ENCODE assay signal across 33 cellular contexts in genomic region chr1:4495809-4496208, GRCh38.
"Had no signal": no experiment of that assay in that cellular context is flagged by ENCODE, and none has a peak within 500 bp of the region (broad histone marks: within the 10 kb centered on the region; RNA-seq: fewer than 3 reads in every experiment).

No MANE protein-coding gene starts in this region.

- DNase-seq: activated B cell treated with CpG ODN at 0.5 μM for 24 hours; activated CD4-positive, alpha-beta memory T cell treated with anti-CD3 and anti-CD28 coated beads for 36 hours; activated CD4-positive, alpha-beta T cell treated with anti-CD3 and anti-CD28 coated beads for 4 hours; activated CD4-positive, alpha-beta T cell treated with anti-CD3 and anti-CD28 coated beads, Interleukin-2, amount 50 U/mL, for 1 hour; activated CD4-positive, CD25-positive, alpha-beta regulatory T cell treated with anti-CD3 and anti-CD28 coated beads, Interleukin-2, amount 50 U/mL, for 72 hours; activated CD8-positive, alpha-beta memory T cell treated with anti-CD3 and anti-CD28 coated beads, Interleukin-2, amount 50 U/mL, for 4 hours; activated naive CD4-positive, alpha-beta T cell; activated naive CD4-positive, alpha-beta T cell treated with anti-CD3 and anti-CD28 coated beads, Interleukin-2, amount 50 U/mL, for 16 hours; activated naive CD8-positive, alpha-beta T cell treated with anti-CD3 and anti-CD28 coated beads, Interleukin-2, amount 10 ng/mL, durations not matched to agents 7 days and 5 days; activated T-cell treated with anti-CD3 and anti-CD28 coated beads for 4 hours; activated T-cell treated with anti-CD3 and anti-CD28 coated beads, Interleukin-2, amount 50 U/mL, for 4 hours; amygdala; NCI-H1092 treated with DMSO at 0.1 percent for 48 hours; NCI-H1417; NCI-H146; NCI-H187; NCI-H2081; NCI-H226; NCI-H524 treated with DMSO at 0.1 percent for 48 hours; PC-3; Peyer's patch; SW 1271; T-helper 1 cell; T-helper 2 cell; T-helper 9 cell had no signal

- H3K4me1 Mint-ChIP-seq: activated B cell treated with CpG ODN at 0.5 μM for 24 hours; activated naive CD8-positive, alpha-beta T cell treated with anti-CD3 and anti-CD28 coated beads, Interleukin-2, amount 10 ng/mL, durations not matched to agents 7 days and 5 days; central memory CD8-positive, alpha-beta T cell had no signal

- H3K4me3 ChIP-seq: ascending aorta, cardiac muscle cell, Peyer's patch had no signal

- H3K27ac Mint-ChIP-seq: activated B cell treated with CpG ODN at 0.5 μM for 24 hours; activated CD4-positive, alpha-beta memory T cell treated with anti-CD3 and anti-CD28 coated beads for 36 hours; activated naive CD8-positive, alpha-beta T cell treated with anti-CD3 and anti-CD28 coated beads, Interleukin-2, amount 10 ng/mL, durations not matched to agents 7 days and 5 days; activated T-helper 1 cell treated with anti-CD3 and anti-CD28 coated beads, Interleukin-12 subunit alpha, Interleukin-12 subunit beta, Interleukin-2, Interleukin-4 antibody, amounts not matched to agents 30 ng/mL and 10 ng/mL and 1 ng/mL, durations not matched to agents 14 hours and 24 hours and 36 hours had no signal

- H3K4me3 Mint-ChIP-seq: activated B cell treated with CpG ODN at 0.5 μM for 24 hours; activated CD4-positive, alpha-beta memory T cell treated with anti-CD3 and anti-CD28 coated beads for 36 hours; activated naive CD8-positive, alpha-beta T cell treated with anti-CD3 and anti-CD28 coated beads, Interleukin-2, amount 10 ng/mL, durations not matched to agents 7 days and 5 days; activated T-cell treated with anti-CD3 and anti-CD28 coated beads, Interleukin-2, amount 50 U/mL, for 4 hours; activated T-helper 1 cell treated with anti-CD3 and anti-CD28 coated beads, Interleukin-12 subunit alpha, Interleukin-12 subunit beta, Interleukin-2, Interleukin-4 antibody, amounts not matched to agents 30 ng/mL and 10 ng/mL and 1 ng/mL, durations not matched to agents 14 hours and 24 hours and 36 hours; central memory CD8-positive, alpha-beta T cell had no signal

- H3K9me3 Mint-ChIP-seq: activated B cell treated with CpG ODN at 0.5 μM for 24 hours; activated CD4-positive, alpha-beta memory T cell treated with anti-CD3 and anti-CD28 coated beads for 36 hours; activated naive CD8-positive, alpha-beta T cell treated with anti-CD3 and anti-CD28 coated beads, Interleukin-2, amount 10 ng/mL, durations not matched to agents 7 days and 5 days; activated T-helper 1 cell treated with anti-CD3 and anti-CD28 coated beads, Interleukin-12 subunit alpha, Interleukin-12 subunit beta, Interleukin-2, Interleukin-4 antibody, amounts not matched to agents 30 ng/mL and 10 ng/mL and 1 ng/mL, durations not matched to agents 14 hours and 24 hours and 36 hours; central memory CD8-positive, alpha-beta T cell had no signal

- H3K27me3 ChIP-seq: ascending aorta, cardiac muscle cell, Peyer's patch had no signal

- H3K4me1 ChIP-seq: ascending aorta, Peyer's patch had no signal

- H3K9me3 ChIP-seq: ascending aorta, Peyer's patch had no signal

- H3K36me3 ChIP-seq: ascending aorta, cardiac muscle cell, Peyer's patch had no signal

- H3K27ac ChIP-seq: ascending aorta, cardiac muscle cell, KMS-11, Peyer's patch, RWPE1, VCaP had no signal

- H3K36me3 Mint-ChIP-seq: activated CD4-positive, alpha-beta memory T cell treated with anti-CD3 and anti-CD28 coated beads for 36 hours; activated naive CD8-positive, alpha-beta T cell treated with anti-CD3 and anti-CD28 coated beads, Interleukin-2, amount 10 ng/mL, durations not matched to agents 7 days and 5 days had no signal

- ATAC-seq: activated T-cell treated with anti-CD3 and anti-CD28 coated beads, Interleukin-2, amount 50 U/mL, for 4 hours; PC-3; Right ventricle myocardium inferior had no signal
